In genomic region chr15:89088605-89089315, GRCh38 we compare ENCODE assay signal across 8 cellular contexts. TPM values are rescaled to one million over a fixed set of nuclear protein-coding genes. Genes with fewer than 3 reads are reported as not detected.
DNase-seq lines count a peak whose midpoint lies in the region; ATAC-seq lines count a peak whose summit lies in the region.

No MANE protein-coding gene starts in this region.

- no peaks in the 10 kb centered on the region for H3K36me3 ChIP-seq in iPS-15b (ENCODE audit: control insufficient read depth, insufficient read depth, low read length)

- peaks cover 10% of the 10 kb centered on the region for H3K4me1 ChIP-seq in iPS-15b (ENCODE audit: control insufficient read depth, insufficient read depth, low read length)

- no peak overlapping the region for H3K4me3 Mint-ChIP-seq in activated naive CD8-positive, alpha-beta T cell treated with anti-CD3 and anti-CD28 coated beads for 36 hours
- H3K4me3 Mint-ChIP-seq in stimulated activated effector memory CD8-positive, alpha-beta T cell treated with anti-CD3 and anti-CD28 coated beads, Interleukin-12 subunit alpha, Interleukin-12 subunit beta, amount 100 ng/mL, for 72 hours, result no peak overlapping the region

- H3K27me3 ChIP-seq in iPS-15b (ENCODE audit: control insufficient read depth, insufficient read depth, low read length), result peaks cover 3% of the 10 kb centered on the region

- peaks cover 37% of the 10 kb centered on the region for H3K4me1 Mint-ChIP-seq in activated naive CD8-positive, alpha-beta T cell treated with anti-CD3 and anti-CD28 coated beads for 36 hours
- H3K4me1 Mint-ChIP-seq in stimulated activated effector memory CD8-positive, alpha-beta T cell treated with anti-CD3 and anti-CD28 coated beads, Interleukin-12 subunit alpha, Interleukin-12 subunit beta, amount 100 ng/mL, for 72 hours, result peaks cover 37% of the 10 kb centered on the region

- peak; percentile 7 for DNase-seq in activated T-cell treated with anti-CD3 and anti-CD28 coated beads for 1 hour (ENCODE audit: low read depth)
- no peak for DNase-seq in activated T-cell treated with anti-CD3 and anti-CD28 coated beads for 4 hours
- DNase-seq in activated naive CD8-positive, alpha-beta T cell treated with anti-CD3 and anti-CD28 coated beads for 36 hours, result peak; percentile 6
- DNase-seq in stimulated activated effector memory CD8-positive, alpha-beta T cell treated with anti-CD3 and anti-CD28 coated beads, Interleukin-12 subunit alpha, Interleukin-12 subunit beta, amount 100 ng/mL, for 72 hours (ENCODE audit: low spot score in 2 of 2), result peak in 1 of 2 donors; percentile 22
- no peak for DNase-seq in NOMO-1 treated with dmso at 0.1 percent for 144 hours (lab: John Stamatoyannopoulos, UW; ENCODE audit: unreplicated experiment)
- DNase-seq in NCI-H446 treated with DMSO at 0.1 percent for 48 hours (lab: John Stamatoyannopoulos, UW), result no peak

- peak overlapping the region; percentile 80 for H3K4me3 ChIP-seq in iPS-15b (ENCODE audit: low read depth, low read length)

- no peak overlapping the region for H3K27ac Mint-ChIP-seq in activated naive CD8-positive, alpha-beta T cell treated with anti-CD3 and anti-CD28 coated beads for 36 hours
- H3K27ac Mint-ChIP-seq in stimulated activated effector memory CD8-positive, alpha-beta T cell treated with anti-CD3 and anti-CD28 coated beads, Interleukin-12 subunit alpha, Interleukin-12 subunit beta, amount 100 ng/mL, for 72 hours, result no peak overlapping the region

- no peaks in the 10 kb centered on the region for H3K27me3 Mint-ChIP-seq in activated naive CD8-positive, alpha-beta T cell treated with anti-CD3 and anti-CD28 coated beads for 36 hours

- H3K9ac ChIP-seq in iPS-15b (ENCODE audit: low read depth, low read length), result peak overlapping the region; percentile 38

- no peaks in the 10 kb centered on the region for H3K9me3 ChIP-seq in iPS-15b (ENCODE audit: control insufficient read depth, insufficient read depth, low read length)

- peaks cover 14% of the 10 kb centered on the region for H3K36me3 Mint-ChIP-seq in activated naive CD8-positive, alpha-beta T cell treated with anti-CD3 and anti-CD28 coated beads for 36 hours
- H3K36me3 Mint-ChIP-seq in stimulated activated effector memory CD8-positive, alpha-beta T cell treated with anti-CD3 and anti-CD28 coated beads, Interleukin-12 subunit alpha, Interleukin-12 subunit beta, amount 100 ng/mL, for 72 hours, result no peaks in the 10 kb centered on the region

- peak; percentile 7 for ATAC-seq in HG03354 (IDR thresholded peaks at IDR 0.05; ENCODE audit: poor library complexity, severe bottlenecking, unreplicated experiment)
- peak; percentile 1 for ATAC-seq in stimulated activated effector memory CD8-positive, alpha-beta T cell treated with anti-CD3 and anti-CD28 coated beads, Interleukin-12 subunit alpha, Interleukin-12 subunit beta, amount 100 ng/mL, for 72 hours

- no peaks in the 10 kb centered on the region for H3K9me3 Mint-ChIP-seq in activated naive CD8-positive, alpha-beta T cell treated with anti-CD3 and anti-CD28 coated beads for 36 hours
- H3K9me3 Mint-ChIP-seq in stimulated activated effector memory CD8-positive, alpha-beta T cell treated with anti-CD3 and anti-CD28 coated beads, Interleukin-12 subunit alpha, Interleukin-12 subunit beta, amount 100 ng/mL, for 72 hours, result no peaks in the 10 kb centered on the region

RNA-seq across cellular contexts. Expression of gene ABHD2, which starts 0.5 kb away (rescaled TPM):
- total RNA-seq in activated naive CD8-positive, alpha-beta T cell treated with anti-CD3 and anti-CD28 coated beads for 36 hours, result 10 to 100 TPM; 47.6 to 49.2 TPM

Comparison
In these comparisons a context has a peak if more than half of its experiments do, and no peak if none do; other contexts are left out.
1. DNase-seq: peak in activated T-cell treated with anti-CD3 and anti-CD28 coated beads for 1 hour (single experiment) and activated naive CD8-positive, alpha-beta T cell treated with anti-CD3 and anti-CD28 coated beads for 36 hours (single experiment); none in activated T-cell treated with anti-CD3 and anti-CD28 coated beads for 4 hours (single experiment), NOMO-1 treated with dmso at 0.1 percent for 144 hours (single experiment) and NCI-H446 treated with DMSO at 0.1 percent for 48 hours (single experiment).